Comparison of ENCODE assay signal across 18 cellular contexts in the genomic region with DNA sequence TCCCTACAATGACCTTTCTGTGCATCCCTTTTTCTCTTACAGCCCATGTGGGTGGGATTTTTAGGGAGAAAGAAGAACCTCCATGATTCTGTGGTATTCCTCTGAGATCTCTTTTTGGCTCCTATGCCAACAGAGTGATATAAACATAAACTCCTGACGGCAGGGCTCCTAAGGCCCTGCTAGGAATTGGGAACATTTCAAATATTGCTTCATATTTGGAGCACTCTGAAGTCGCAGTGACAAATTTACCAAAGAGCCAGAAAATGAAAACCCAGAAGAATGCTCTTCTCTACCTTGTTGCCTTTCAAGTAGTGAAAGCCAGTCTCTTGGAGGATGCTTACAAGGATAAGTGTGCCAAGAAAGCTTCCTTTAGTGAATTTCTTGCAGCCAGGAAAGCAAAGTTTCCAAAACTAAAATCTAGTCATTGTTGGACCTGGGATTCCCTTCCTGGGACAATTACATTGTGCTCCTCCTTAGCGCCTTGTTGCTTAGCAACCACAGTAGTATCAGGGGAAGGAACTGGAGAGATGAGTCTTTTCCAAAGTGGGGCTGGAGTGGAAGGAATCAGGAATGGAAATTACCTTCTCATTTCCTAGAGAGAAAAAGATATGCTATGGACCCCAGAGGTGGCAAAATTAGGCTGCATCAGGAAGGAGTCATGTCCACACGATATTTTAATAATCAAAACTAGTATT.
"Had no signal": no experiment of that assay in that cellular context is flagged by ENCODE, and none has a peak within 500 bp of the region (broad histone marks: within the 10 kb centered on the region; RNA-seq: fewer than 3 reads in every experiment).

No MANE protein-coding gene starts in this region.

- DNase-seq: activated B cell treated with CpG ODN at 0.5 μM for 24 hours; activated CD8-positive, alpha-beta memory T cell treated with anti-CD3 and anti-CD28 coated beads, Interleukin-2, amount 10 ng/mL, durations not matched to agents 7 days and 5 days; activated CD8-positive, alpha-beta T cell treated with anti-CD3 and anti-CD28 coated beads, Interleukin-2, amount 10 ng/mL, durations not matched to agents 7 days and 5 days; activated T-cell treated with anti-CD3 and anti-CD28 coated beads, Interleukin-2, amount 50 U/mL, for 48 hours; central memory CD4-positive, alpha-beta T cell; esophagus squamous epithelium; foreskin melanocyte; naive thymus-derived CD8-positive, alpha-beta T cell; sigmoid colon; small intestine; stimulated activated CD4-positive, alpha-beta T cell treated with anti-CD3 and anti-CD28 coated beads, Interleukin-4, amount 100 ng/mL, for 24 hours; stimulated activated naive CD8-positive, alpha-beta T cell treated with anti-CD3 and anti-CD28 coated beads, Interleukin-15, amount 100 ng/mL, for 72 hours; substantia nigra; uterus had no signal

- FAIRE-seq: islet of Langerhans, small intestine had no signal

- ATAC-seq: activated CD8-positive, alpha-beta memory T cell treated with anti-CD3 and anti-CD28 coated beads, Interleukin-2, amount 10 ng/mL, durations not matched to agents 7 days and 5 days; activated CD8-positive, alpha-beta T cell treated with anti-CD3 and anti-CD28 coated beads, Interleukin-2, amount 10 ng/mL, durations not matched to agents 7 days and 5 days; naive thymus-derived CD8-positive, alpha-beta T cell; stimulated activated effector memory CD8-positive, alpha-beta T cell treated with anti-CD3 and anti-CD28 coated beads, Interleukin-12 subunit alpha, Interleukin-12 subunit beta, amount 100 ng/mL, for 72 hours; stimulated activated naive CD8-positive, alpha-beta T cell treated with anti-CD3 and anti-CD28 coated beads, Interleukin-15, amount 100 ng/mL, for 72 hours had no signal

- H3K27me3 ChIP-seq: breast epithelium, esophagus squamous epithelium, sigmoid colon, uterus had no signal

- H3K27ac ChIP-seq: neutrophil, sigmoid colon, uterus had no signal

- H3K36me3 ChIP-seq: breast epithelium, esophagus squamous epithelium, neutrophil, sigmoid colon, uterus had no signal

- H3K4me1 ChIP-seq: breast epithelium, uterus had no signal

- H3K4me3 ChIP-seq: breast epithelium, esophagus squamous epithelium, sigmoid colon, uterus had no signal

- H3K9me3 ChIP-seq: breast epithelium, esophagus squamous epithelium, neutrophil, sigmoid colon, uterus had no signal
